16 cellular contexts compared by ENCODE assay signal in genomic region chr1:14876747-14877146, GRCh38.
A peak's percentile ranks its signal among the peaks of the same experiment; 100 is the strongest.
DNase-seq lines count a peak whose midpoint lies in the region; ATAC-seq, FAIRE-seq and TF ChIP-seq lines count a peak whose summit lies in the region.
"Had no signal": no experiment of that assay in that cellular context is flagged by ENCODE, and none has a peak within 500 bp of the region (broad histone marks: within the 10 kb centered on the region; RNA-seq: fewer than 3 reads in every experiment).

No MANE protein-coding gene starts in this region.

- peaks cover 28% of the 10 kb centered on the region for H3K4me1 ChIP-seq in MM.1S (ENCODE audit: low read length)
- H3K4me1 ChIP-seq in K562 (replicated peaks in 1 of 2; ENCODE audit: control insufficient read depth in 2 of 2, insufficient read depth in 2 of 2, low read length in 2 of 2) = peaks cover 1 to 13% of the 10 kb centered on the region in 2 experiments; a peak in 4 of 5 replicates
- peaks cover 16% of the 10 kb centered on the region for H3K4me1 ChIP-seq in foreskin keratinocyte

- H3K9me3 ChIP-seq in MM.1S (replicated peaks; ENCODE audit: insufficient read depth, low read length) (no peaks in the 10 kb centered on the region), K562 (replicated peaks; ENCODE audit: control insufficient read depth, insufficient read depth, low read depth, low read length) (no peaks in the 10 kb centered on the region)

- in situ Hi-C loops in K562 (cut with MboI) = no loop called here

- CTCF ChIA-PET in K562 (lab: Yijun Ruan, JAX; ENCODE audit: low intra/inter-chr PET ratio) = no interaction called here
- CTCF ChIA-PET in activated CD8-positive, alpha-beta T cell treated with anti-CD3 and anti-CD28 coated beads, Interleukin-2, amount 10 ng/mL, durations not matched to agents 7 days and 5 days (lab: Charles Lee) = no interaction called here

- no peak for ATAC-seq in K562
- peak; percentile 65 for ATAC-seq in foreskin keratinocyte
- no peak for ATAC-seq in activated CD8-positive, alpha-beta T cell treated with anti-CD3 and anti-CD28 coated beads, Interleukin-2, amount 10 ng/mL, durations not matched to agents 7 days and 5 days
- no peak for ATAC-seq in activated naive CD8-positive, alpha-beta T cell treated with anti-CD3 and anti-CD28 coated beads, Interleukin-2, amount 50 U/mL, for 24 hours

- no peaks in the 10 kb centered on the region for H3K9me2 ChIP-seq in MM.1S (replicated peaks; ENCODE audit: insufficient read depth, low read length)

- no peak overlapping the region for H3K27ac Mint-ChIP-seq in activated CD8-positive, alpha-beta T cell treated with anti-CD3 and anti-CD28 coated beads, Interleukin-2, amount 10 ng/mL, durations not matched to agents 7 days and 5 days
- H3K27ac Mint-ChIP-seq in activated naive CD8-positive, alpha-beta T cell treated with anti-CD3 and anti-CD28 coated beads, Interleukin-2, amount 50 U/mL, for 24 hours = no peak overlapping the region

- H2AFZ ChIP-seq in MM.1S (ENCODE audit: low read length) (peak overlapping the region; percentile 12; the same call in 1 of the 2 replicates), K562 (ENCODE audit: low read depth, low read length) (no peak overlapping the region)

- H3K4me3 Mint-ChIP-seq in activated CD8-positive, alpha-beta T cell treated with anti-CD3 and anti-CD28 coated beads, Interleukin-2, amount 10 ng/mL, durations not matched to agents 7 days and 5 days = no peak overlapping the region
- no peak overlapping the region for H3K4me3 Mint-ChIP-seq in activated naive CD8-positive, alpha-beta T cell treated with anti-CD3 and anti-CD28 coated beads, Interleukin-2, amount 50 U/mL, for 24 hours

- no peak for TF ChIP-seq POLR2A in K562 (conservative IDR thresholded peaks at IDR 0.05)

- DNase-seq in CD1c-positive myeloid dendritic cell (ENCODE audit: extremely low spot score) = peak; percentile 11
- peak; percentile 76 for DNase-seq in MM.1S
- no peak for DNase-seq in K562 (ENCODE audit: extremely low read depth in 1 of 4, low spot score in 3 of 4)
- peak; percentile 71 to 83 for DNase-seq in foreskin keratinocyte
- no peak for DNase-seq in activated CD8-positive, alpha-beta T cell treated with anti-CD3 and anti-CD28 coated beads, Interleukin-2, amount 10 ng/mL, durations not matched to agents 7 days and 5 days
- no peak for DNase-seq in foreskin melanocyte
- DNase-seq in activated naive CD8-positive, alpha-beta T cell treated with anti-CD3 and anti-CD28 coated beads, Interleukin-2, amount 50 U/mL, for 24 hours = no peak
- DNase-seq in nucleus accumbens (lab: John Stamatoyannopoulos, UW) = no peak
- DNase-seq: AML-193, C1 segment of cervical spinal cord, H7, KG1, NCI-H1694 treated with DMSO at 0.1 percent for 48 hours, NCI-H446, Right ventricle myocardium superior had no signal

- no peak for TF ChIP-seq EP300 in K562 (IDR thresholded peaks at IDR 0.05; ENCODE audit: low read length)

- H3K27ac ChIP-seq in MM.1S (ENCODE audit: low read length) = peak overlapping the region; percentile 34; the same call in 1 of the 2 replicates
- no peak overlapping the region for H3K27ac ChIP-seq in K562 (ENCODE audit: extremely low read depth, low read depth, low read length)
- peak overlapping the region; percentile 65 for H3K27ac ChIP-seq in foreskin keratinocyte

- peaks cover 13% of the 10 kb centered on the region for H3F3A ChIP-seq in MM.1S (ENCODE audit: insufficient read depth, low read length)

- POLR2A ChIA-PET in K562 (lab: Yijun Ruan, JAX) = interaction anchor here (1.3 kb wide), 1 partner anchor 20 kb away, joined by 4 read pairs; no protein-coding TSS in a partner anchor
- POLR2A ChIA-PET in activated CD8-positive, alpha-beta T cell treated with anti-CD3 and anti-CD28 coated beads, Interleukin-2, amount 10 ng/mL, durations not matched to agents 7 days and 5 days (lab: Charles Lee) = no interaction called here

- TF ChIP-seq CTCF in MM.1S (IDR thresholded peaks at IDR 0.05; ENCODE audit: low read length) (no peak), K562 (IDR thresholded peaks at IDR 0.05 in 2 of 3, conservative IDR thresholded peaks at IDR 0.05 in 1 of 3; ENCODE audit: insufficient read depth in 2 of 3, low read depth in 1 of 3, low read length in 3 of 3) (no peak), foreskin keratinocyte (conservative IDR thresholded peaks at IDR 0.05) (no peak)

- H3K36me3 ChIP-seq in MM.1S (replicated peaks; ENCODE audit: insufficient read depth, low read length) (no peaks in the 10 kb centered on the region), K562 (ENCODE audit: control insufficient read depth, insufficient read depth, low read length) (no peaks in the 10 kb centered on the region)

- H3K27me3 ChIP-seq in MM.1S (replicated peaks; ENCODE audit: insufficient read depth, low read length) (no peaks in the 10 kb centered on the region), K562 (ENCODE audit: control insufficient read depth in 2 of 2, insufficient read depth in 2 of 2, low read length in 2 of 2) (peaks cover 7 to 16% of the 10 kb centered on the region in 2 experiments; a peak in 3 of 5 replicates), foreskin keratinocyte (peaks cover 9% of the 10 kb centered on the region)

- no peak for FAIRE-seq in K562 (lab: Jason Lieb, UNC)
- FAIRE-seq: G401.6 had no signal

- no peaks in the 10 kb centered on the region for H3K9me3 Mint-ChIP-seq in activated CD8-positive, alpha-beta T cell treated with anti-CD3 and anti-CD28 coated beads, Interleukin-2, amount 10 ng/mL, durations not matched to agents 7 days and 5 days (ENCODE audit: insufficient read depth)
- no peaks in the 10 kb centered on the region for H3K9me3 Mint-ChIP-seq in activated naive CD8-positive, alpha-beta T cell treated with anti-CD3 and anti-CD28 coated beads, Interleukin-2, amount 50 U/mL, for 24 hours

- no peaks in the 10 kb centered on the region for H3K36me3 Mint-ChIP-seq in activated CD8-positive, alpha-beta T cell treated with anti-CD3 and anti-CD28 coated beads, Interleukin-2, amount 10 ng/mL, durations not matched to agents 7 days and 5 days (ENCODE audit: low read depth)
- no peaks in the 10 kb centered on the region for H3K36me3 Mint-ChIP-seq in activated naive CD8-positive, alpha-beta T cell treated with anti-CD3 and anti-CD28 coated beads, Interleukin-2, amount 50 U/mL, for 24 hours (ENCODE audit: low read depth)

- H3K79me2 ChIP-seq in MM.1S (ENCODE audit: low read length) (no peaks in the 10 kb centered on the region), K562 (ENCODE audit: control insufficient read depth, insufficient read depth, low read length) (no peaks in the 10 kb centered on the region)

- intact Hi-C loops in K562 (cut with micrococcal nuclease) = no loop called here

- TF ChIP-seq RAD21 in K562 (CRISPR knock-in tag; conservative IDR thresholded peaks at IDR 0.05 in 1 of 2, IDR thresholded peaks at IDR 0.05 in 1 of 2) = no peak

- 17% methylated on average over 1 of the region's 1 CpG for WGBS in K562 (ENCODE audit: insufficient coverage, low coverage, missing lambda C conversion rate)

- H3K27me3 Mint-ChIP-seq in activated CD8-positive, alpha-beta T cell treated with anti-CD3 and anti-CD28 coated beads, Interleukin-2, amount 10 ng/mL, durations not matched to agents 7 days and 5 days (ENCODE audit: low read depth) = peaks cover 15% of the 10 kb centered on the region
- H3K27me3 Mint-ChIP-seq in activated naive CD8-positive, alpha-beta T cell treated with anti-CD3 and anti-CD28 coated beads, Interleukin-2, amount 50 U/mL, for 24 hours = peaks cover 5% of the 10 kb centered on the region

- H3K4me1 Mint-ChIP-seq in activated CD8-positive, alpha-beta T cell treated with anti-CD3 and anti-CD28 coated beads, Interleukin-2, amount 10 ng/mL, durations not matched to agents 7 days and 5 days (ENCODE audit: low read depth) = no peaks in the 10 kb centered on the region
- no peaks in the 10 kb centered on the region for H3K4me1 Mint-ChIP-seq in activated naive CD8-positive, alpha-beta T cell treated with anti-CD3 and anti-CD28 coated beads, Interleukin-2, amount 50 U/mL, for 24 hours

- H3K4me2 ChIP-seq in MM.1S (ENCODE audit: low read depth, low read length) (peak overlapping the region; percentile 38), K562 (ENCODE audit: insufficient read depth, low read length) (no peak overlapping the region)

- H3K9ac ChIP-seq in MM.1S (ENCODE audit: low read length) (no peak overlapping the region), K562 (ENCODE audit: insufficient read depth in 1 of 2, low read depth in 2 of 2, low read length in 2 of 2) (no peak overlapping the region)

- H3K9me1 ChIP-seq in K562 (ENCODE audit: control insufficient read depth, insufficient read depth, low read length) = no peaks in the 10 kb centered on the region

- no TSS peak for BruUV-seq in K562 (replicated peaks; lab: Mats Ljungman, UMichigan)

- peak overlapping the region; percentile 6; the same call in 1 of the 2 replicates for H3K4me3 ChIP-seq in MM.1S (ENCODE audit: low read length)
- H3K4me3 ChIP-seq in K562 = no peak overlapping the region

- no peaks in the 10 kb centered on the region for H4K20me1 ChIP-seq in MM.1S (ENCODE audit: insufficient read depth, low read length)
- H4K20me1 ChIP-seq in K562 (replicated peaks; ENCODE audit: control insufficient read depth, insufficient read depth, low read length) = no peaks in the 10 kb centered on the region

TF ChIP-seq in K562, 482 proteins besides CTCF, POLR2A, EP300 and RAD21 (continues in another document):
- TF ChIP-seq SMAD1 (IDR thresholded peaks at IDR 0.05; ENCODE audit: low read depth, low read length, partially characterized antibody) (no peak), C11orf30 (IDR thresholded peaks at IDR 0.05; ENCODE audit: low read depth) (peak; percentile 88), NFE2 (IDR thresholded peaks at IDR 0.05; ENCODE audit: low read depth) (peak; percentile 73), HMBOX1 (IDR thresholded peaks at IDR 0.05) (0 out of 2 replicates have a peak, but pooled peaks have one; percentile 25), SRF (CRISPR knock-in tag; IDR thresholded peaks at IDR 0.05) (no peak), POLR2H (tag; IDR thresholded peaks at IDR 0.05; ENCODE audit: low read depth) (no peak)

Comparison
In these comparisons a context has a peak if more than half of its experiments do, and no peak if none do; other contexts are left out.
1. DNase-seq: peak in CD1c-positive myeloid dendritic cell (single experiment), MM.1S (single experiment) and foreskin keratinocyte (2 of 2); none in K562 (0 of 4), activated CD8-positive, alpha-beta T cell treated with anti-CD3 and anti-CD28 coated beads, Interleukin-2, amount 10 ng/mL, durations not matched to agents 7 days and 5 days (single experiment), foreskin melanocyte (single experiment), activated naive CD8-positive, alpha-beta T cell treated with anti-CD3 and anti-CD28 coated beads, Interleukin-2, amount 50 U/mL, for 24 hours (single experiment) and nucleus accumbens (0 of 56).